22 cellular contexts compared by ENCODE assay signal in genomic region chr12:43637116-43637515, GRCh38.
"Had no signal": no experiment of that assay in that cellular context is flagged by ENCODE, and none has a peak within 500 bp of the region (broad histone marks: within the 10 kb centered on the region; RNA-seq: fewer than 3 reads in every experiment).

No MANE protein-coding gene starts in this region.

- ATAC-seq: gastroesophageal sphincter, heart left ventricle, left cardiac atrium, left lung, left ventricle myocardium superior, lower lobe of right lung had no signal

- H3K9me3 ChIP-seq: esophagus muscularis mucosa, gastroesophageal sphincter, heart left ventricle, left lung, lower lobe of right lung had no signal

- H3K27ac ChIP-seq: coronary artery, dorsolateral prefrontal cortex, esophagus muscularis mucosa, foreskin keratinocyte, gastroesophageal sphincter, heart left ventricle, hepatocyte, left lung, lower lobe of right lung had no signal

- H3K79me2 ChIP-seq: hepatocyte had no signal

- H3K4me1 ChIP-seq: esophagus muscularis mucosa, gastroesophageal sphincter, heart left ventricle, left lung, lower lobe of right lung had no signal

- H3K4me3 ChIP-seq: coronary artery, dorsolateral prefrontal cortex, esophagus muscularis mucosa, gastroesophageal sphincter, heart left ventricle, hepatocyte, left lung, lower lobe of right lung had no signal

- FAIRE-seq: colon, endothelial cell of umbilical vein, frontal cortex had no signal

- H3K27me3 ChIP-seq: esophagus muscularis mucosa, foreskin keratinocyte, gastroesophageal sphincter, heart left ventricle, hepatocyte, left lung had no signal

- DNase-seq: dermis blood vessel endothelial cell; dorsolateral prefrontal cortex; effector CD4-positive, alpha-beta T cell; effector memory CD4-positive, alpha-beta T cell; heart left ventricle; hypothalamus; immature natural killer cell; islet precursor cell; left cardiac atrium; left lung; left ventricle myocardium superior; lower lobe of right lung; mesendoderm; midbrain had no signal

- H2AFZ ChIP-seq: hepatocyte had no signal

- H3K4me2 ChIP-seq: hepatocyte had no signal

- H3K36me3 ChIP-seq: esophagus muscularis mucosa, gastroesophageal sphincter, heart left ventricle, left lung, lower lobe of right lung had no signal
